8 cellular contexts compared by ENCODE assay signal in genomic region chr15:75921732-75922703, GRCh38. TPM values are rescaled to one million over a fixed set of nuclear protein-coding genes. Genes with fewer than 3 reads are reported as not detected.
DNase-seq lines count a peak whose midpoint lies in the region; FAIRE-seq and TF ChIP-seq lines count a peak whose summit lies in the region.

No MANE protein-coding gene starts in this region.

- H3K36me3 ChIP-seq in SJCRH30, result peaks cover 13% of the 10 kb centered on the region

- H3K27ac ChIP-seq in SJCRH30, result no peak overlapping the region

- H3K4me1 ChIP-seq in SJCRH30, result no peaks in the 10 kb centered on the region

- no peaks in the 10 kb centered on the region for H3K27me3 ChIP-seq in SJCRH30

- no peak overlapping the region for H3K4me3 ChIP-seq in SJCRH30
- no peak overlapping the region for H3K4me3 ChIP-seq in fibroblast of villous mesenchyme (ENCODE audit: low read depth, low read length)
- no peak overlapping the region for H3K4me3 ChIP-seq in skeletal muscle cell (ENCODE audit: low read depth, low read length)

- FAIRE-seq in GM12891 (lab: Jason Lieb, UNC), result peak; percentile 62

- TF ChIP-seq POLR2A in GM12891 (IDR thresholded peaks at IDR 0.05; ENCODE audit: low read depth, low read length), result no peak

- H3K9me3 ChIP-seq in SJCRH30 (replicated peaks), result no peaks in the 10 kb centered on the region

- TF ChIP-seq CTCF in AG09319 (IDR thresholded peaks at IDR 0.05; ENCODE audit: low read depth, low read length), result peak; percentile 30
- peak; percentile 53 for TF ChIP-seq CTCF in fibroblast of villous mesenchyme (IDR thresholded peaks at IDR 0.05; ENCODE audit: insufficient read depth, low read depth, low read length)

- DNase-seq in AG09319 (ENCODE audit: extremely low read depth, low read depth) (peak; percentile 59), GM12891 (ENCODE audit: insufficient read length, low spot score) (no peak), SJCRH30 (peak; percentile 36 to 55), fibroblast of villous mesenchyme (ENCODE audit: low read depth) (peak; percentile 98), skeletal muscle cell (ENCODE audit: low read depth) (peak; percentile 65), NCI-H1436 (lab: John Stamatoyannopoulos, UW) (no peak), DMS79 treated with DMSO at 0.1 percent for 48 hours (lab: John Stamatoyannopoulos, UW) (no peak), UCSD-AML1 (lab: John Stamatoyannopoulos, UW; ENCODE audit: unreplicated experiment) (no peak)

TF ChIP-seq in GM12891, 5 proteins besides CTCF, POLR2A, EP300 and RAD21:
- TF ChIP-seq POLR2AphosphoS5 (IDR thresholded peaks at IDR 0.05; ENCODE audit: low read depth, low read length), result no peak
- TF ChIP-seq POU2F2 (IDR thresholded peaks at IDR 0.05; ENCODE audit: low read depth, low read length), result no peak
- no peak for TF ChIP-seq TAF1 (IDR thresholded peaks at IDR 0.05; ENCODE audit: low read depth, low read length)
- TF ChIP-seq SPI1 (IDR thresholded peaks at IDR 0.05; ENCODE audit: low read depth, low read length), result no peak
- TF ChIP-seq PAX5 (IDR thresholded peaks at IDR 0.05; ENCODE audit: insufficient read depth, low read length, severe bottlenecking), result no peak

RNA-seq across cellular contexts. Expression of gene FBXO22, which starts 18.3 kb away (rescaled TPM):
- 45.2 TPM for polyA plus RNA-seq in GM12891 (2012; ENCODE audit: low read depth, missing spikeins)
- 48.5 and 51.8 TPM in 2 replicates for total RNA-seq in SJCRH30 (2014; rRNA removed; shearing (Covaris generic))
- total RNA-seq in fibroblast of villous mesenchyme, result 26.1 and 45.8 TPM in 2 replicates

Comparison
In these comparisons a context has a peak if more than half of its experiments do, and no peak if none do; other contexts are left out.
1. DNase-seq: peak in AG09319 (single experiment), SJCRH30 (2 of 2), fibroblast of villous mesenchyme (single experiment) and skeletal muscle cell (single experiment); none in GM12891 (single experiment), NCI-H1436 (single experiment), DMS79 treated with DMSO at 0.1 percent for 48 hours (single experiment) and UCSD-AML1 (single experiment).